In genomic region chr5:175873090-175873454, GRCh38 we compare ENCODE assay signal across 1 cellular context.
TF ChIP-seq lines count a peak whose summit lies in the region.

No MANE protein-coding gene starts in this region.

TF ChIP-seq in GM12878, 131 proteins besides CTCF, POLR2A, EP300 and RAD21 (continued from another document):
- TF ChIP-seq ZNF592 (IDR thresholded peaks at IDR 0.05) (no peak), YY1 (IDR thresholded peaks at IDR 0.05; ENCODE audit: low read depth, low read length) (no peak), SMAD1 (IDR thresholded peaks at IDR 0.05; ENCODE audit: low read depth, partially characterized antibody) (no peak)
